2 cellular contexts compared by ENCODE assay signal in the genomic region with DNA sequence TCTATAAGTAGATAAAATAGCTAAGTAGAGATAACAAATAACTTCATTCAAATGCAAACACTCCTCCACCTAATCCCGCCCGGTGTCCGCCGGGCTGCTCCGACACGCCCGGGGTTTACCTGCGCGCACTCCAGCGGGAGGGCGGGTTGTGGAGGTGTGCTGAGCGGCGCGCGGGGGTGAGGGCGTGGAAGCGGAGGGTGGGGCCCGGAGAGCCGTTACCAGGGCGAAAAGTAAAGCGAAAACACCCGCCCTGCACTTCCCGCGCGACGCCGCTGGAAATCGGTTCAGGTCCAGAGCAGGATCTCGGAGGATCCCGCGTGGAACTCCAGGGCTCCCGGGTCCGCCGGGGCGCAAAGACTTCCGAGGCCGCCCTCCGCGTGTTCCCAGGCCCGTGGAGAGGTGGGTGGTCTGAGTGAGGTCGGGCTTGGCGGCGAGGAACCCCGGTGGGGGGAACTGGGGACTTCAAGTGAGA.
TF ChIP-seq lines count a peak whose summit lies in the region.

No MANE protein-coding gene starts in this region.

TF ChIP-seq in GM23338, 12 proteins besides CTCF, POLR2A, EP300 and RAD21 (continued from another document):
- TF ChIP-seq EZH2phosphoT487 (IDR thresholded peaks at IDR 0.05; ENCODE audit: unreplicated experiment) = peak; percentile 38
- peak; percentile 24 for TF ChIP-seq EZH2 (IDR thresholded peaks at IDR 0.05; ENCODE audit: low read depth, unreplicated experiment)

TF ChIP-seq in HepG2, 621 proteins besides CTCF, POLR2A, EP300 and RAD21 (continued from another document):
- TF ChIP-seq ZNF224 (CRISPR knock-in tag; IDR thresholded peaks at IDR 0.05) (no peak), GLI4 (CRISPR knock-in tag; IDR thresholded peaks at IDR 0.05; ENCODE audit: borderline replicate concordance) (no peak), SATB2 (CRISPR knock-in tag; IDR thresholded peaks at IDR 0.05) (no peak), AKAP8 (CRISPR knock-in tag; IDR thresholded peaks at IDR 0.05) (no peak), POGZ (CRISPR knock-in tag; IDR thresholded peaks at IDR 0.05) (no peak), NR2F6 (IDR thresholded peaks at IDR 0.05) (no peak), NR2F6 (CRISPR knock-in tag; IDR thresholded peaks at IDR 0.05) (no peak), GPN1 (CRISPR knock-in tag; IDR thresholded peaks at IDR 0.05; ENCODE audit: borderline replicate concordance) (no peak), RFXANK (CRISPR knock-in tag; IDR thresholded peaks at IDR 0.05) (no peak), EZH2 (conservative IDR thresholded peaks at IDR 0.05; ENCODE audit: low read depth, low read length) (peak; percentile 44; the same call in 1 of the 2 replicates), ATAD3A (CRISPR knock-in tag; IDR thresholded peaks at IDR 0.05) (no peak), GABPB1 (CRISPR knock-in tag; IDR thresholded peaks at IDR 0.05) (peak; percentile 8; the same call in 1 of the 2 replicates), EEA1 (CRISPR knock-in tag; IDR thresholded peaks at IDR 0.05; ENCODE audit: borderline replicate concordance) (no peak), ARNT2 (CRISPR knock-in tag; IDR thresholded peaks at IDR 0.05; ENCODE audit: low read depth) (no peak), ZNF598 (CRISPR knock-in tag; IDR thresholded peaks at IDR 0.05; ENCODE audit: borderline replicate concordance) (no peak), FOXM1 (CRISPR knock-in tag; IDR thresholded peaks at IDR 0.05) (no peak), NR2C2 (CRISPR knock-in tag; IDR thresholded peaks at IDR 0.05; ENCODE audit: borderline replicate concordance) (no peak)
- TF ChIP-seq, protein P1, sequence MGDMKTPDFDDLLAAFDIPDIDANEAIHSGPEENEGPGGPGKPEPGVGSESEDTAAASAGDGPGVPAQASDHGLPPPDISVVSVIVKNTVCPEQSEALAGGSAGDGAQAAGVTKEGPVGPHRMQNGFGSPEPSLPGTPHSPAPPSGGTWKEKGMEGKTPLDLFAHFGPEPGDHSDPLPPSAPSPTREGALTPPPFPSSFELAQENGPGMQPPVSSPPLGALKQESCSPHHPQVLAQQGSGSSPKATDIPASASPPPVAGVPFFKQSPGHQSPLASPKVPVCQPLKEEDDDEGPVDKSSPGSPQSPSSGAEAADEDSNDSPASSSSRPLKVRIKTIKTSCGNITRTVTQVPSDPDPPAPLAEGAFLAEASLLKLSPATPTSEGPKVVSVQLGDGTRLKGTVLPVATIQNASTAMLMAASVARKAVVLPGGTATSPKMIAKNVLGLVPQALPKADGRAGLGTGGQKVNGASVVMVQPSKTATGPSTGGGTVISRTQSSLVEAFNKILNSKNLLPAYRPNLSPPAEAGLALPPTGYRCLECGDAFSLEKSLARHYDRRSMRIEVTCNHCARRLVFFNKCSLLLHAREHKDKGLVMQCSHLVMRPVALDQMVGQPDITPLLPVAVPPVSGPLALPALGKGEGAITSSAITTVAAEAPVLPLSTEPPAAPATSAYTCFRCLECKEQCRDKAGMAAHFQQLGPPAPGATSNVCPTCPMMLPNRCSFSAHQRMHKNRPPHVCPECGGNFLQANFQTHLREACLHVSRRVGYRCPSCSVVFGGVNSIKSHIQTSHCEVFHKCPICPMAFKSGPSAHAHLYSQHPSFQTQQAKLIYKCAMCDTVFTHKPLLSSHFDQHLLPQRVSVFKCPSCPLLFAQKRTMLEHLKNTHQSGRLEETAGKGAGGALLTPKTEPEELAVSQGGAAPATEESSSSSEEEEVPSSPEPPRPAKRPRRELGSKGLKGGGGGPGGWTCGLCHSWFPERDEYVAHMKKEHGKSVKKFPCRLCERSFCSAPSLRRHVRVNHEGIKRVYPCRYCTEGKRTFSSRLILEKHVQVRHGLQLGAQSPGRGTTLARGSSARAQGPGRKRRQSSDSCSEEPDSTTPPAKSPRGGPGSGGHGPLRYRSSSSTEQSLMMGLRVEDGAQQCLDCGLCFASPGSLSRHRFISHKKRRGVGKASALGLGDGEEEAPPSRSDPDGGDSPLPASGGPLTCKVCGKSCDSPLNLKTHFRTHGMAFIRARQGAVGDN (CRISPR knock-in tag; IDR thresholded peaks at IDR 0.05) = peak; percentile 13; the same call in 1 of the 2 replicates
- TF ChIP-seq, protein P2, sequence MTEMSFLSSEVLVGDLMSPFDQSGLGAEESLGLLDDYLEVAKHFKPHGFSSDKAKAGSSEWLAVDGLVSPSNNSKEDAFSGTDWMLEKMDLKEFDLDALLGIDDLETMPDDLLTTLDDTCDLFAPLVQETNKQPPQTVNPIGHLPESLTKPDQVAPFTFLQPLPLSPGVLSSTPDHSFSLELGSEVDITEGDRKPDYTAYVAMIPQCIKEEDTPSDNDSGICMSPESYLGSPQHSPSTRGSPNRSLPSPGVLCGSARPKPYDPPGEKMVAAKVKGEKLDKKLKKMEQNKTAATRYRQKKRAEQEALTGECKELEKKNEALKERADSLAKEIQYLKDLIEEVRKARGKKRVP (CRISPR knock-in tag; IDR thresholded peaks at IDR 0.05) = no peak
- TF ChIP-seq, protein P3, sequence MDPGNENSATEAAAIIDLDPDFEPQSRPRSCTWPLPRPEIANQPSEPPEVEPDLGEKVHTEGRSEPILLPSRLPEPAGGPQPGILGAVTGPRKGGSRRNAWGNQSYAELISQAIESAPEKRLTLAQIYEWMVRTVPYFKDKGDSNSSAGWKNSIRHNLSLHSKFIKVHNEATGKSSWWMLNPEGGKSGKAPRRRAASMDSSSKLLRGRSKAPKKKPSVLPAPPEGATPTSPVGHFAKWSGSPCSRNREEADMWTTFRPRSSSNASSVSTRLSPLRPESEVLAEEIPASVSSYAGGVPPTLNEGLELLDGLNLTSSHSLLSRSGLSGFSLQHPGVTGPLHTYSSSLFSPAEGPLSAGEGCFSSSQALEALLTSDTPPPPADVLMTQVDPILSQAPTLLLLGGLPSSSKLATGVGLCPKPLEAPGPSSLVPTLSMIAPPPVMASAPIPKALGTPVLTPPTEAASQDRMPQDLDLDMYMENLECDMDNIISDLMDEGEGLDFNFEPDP (CRISPR knock-in tag; conservative IDR thresholded peaks at IDR 0.05) = no peak
- TF ChIP-seq, protein P4, sequence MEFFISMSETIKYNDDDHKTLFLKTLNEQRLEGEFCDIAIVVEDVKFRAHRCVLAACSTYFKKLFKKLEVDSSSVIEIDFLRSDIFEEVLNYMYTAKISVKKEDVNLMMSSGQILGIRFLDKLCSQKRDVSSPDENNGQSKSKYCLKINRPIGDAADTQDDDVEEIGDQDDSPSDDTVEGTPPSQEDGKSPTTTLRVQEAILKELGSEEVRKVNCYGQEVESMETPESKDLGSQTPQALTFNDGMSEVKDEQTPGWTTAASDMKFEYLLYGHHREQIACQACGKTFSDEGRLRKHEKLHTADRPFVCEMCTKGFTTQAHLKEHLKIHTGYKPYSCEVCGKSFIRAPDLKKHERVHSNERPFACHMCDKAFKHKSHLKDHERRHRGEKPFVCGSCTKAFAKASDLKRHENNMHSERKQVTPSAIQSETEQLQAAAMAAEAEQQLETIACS (CRISPR knock-in tag; IDR thresholded peaks at IDR 0.05) = no peak
- TF ChIP-seq, protein P5, sequence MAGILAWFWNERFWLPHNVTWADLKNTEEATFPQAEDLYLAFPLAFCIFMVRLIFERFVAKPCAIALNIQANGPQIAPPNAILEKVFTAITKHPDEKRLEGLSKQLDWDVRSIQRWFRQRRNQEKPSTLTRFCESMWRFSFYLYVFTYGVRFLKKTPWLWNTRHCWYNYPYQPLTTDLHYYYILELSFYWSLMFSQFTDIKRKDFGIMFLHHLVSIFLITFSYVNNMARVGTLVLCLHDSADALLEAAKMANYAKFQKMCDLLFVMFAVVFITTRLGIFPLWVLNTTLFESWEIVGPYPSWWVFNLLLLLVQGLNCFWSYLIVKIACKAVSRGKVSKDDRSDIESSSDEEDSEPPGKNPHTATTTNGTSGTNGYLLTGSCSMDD (CRISPR knock-in tag; IDR thresholded peaks at IDR 0.05) = no peak
- TF ChIP-seq, protein P6, sequence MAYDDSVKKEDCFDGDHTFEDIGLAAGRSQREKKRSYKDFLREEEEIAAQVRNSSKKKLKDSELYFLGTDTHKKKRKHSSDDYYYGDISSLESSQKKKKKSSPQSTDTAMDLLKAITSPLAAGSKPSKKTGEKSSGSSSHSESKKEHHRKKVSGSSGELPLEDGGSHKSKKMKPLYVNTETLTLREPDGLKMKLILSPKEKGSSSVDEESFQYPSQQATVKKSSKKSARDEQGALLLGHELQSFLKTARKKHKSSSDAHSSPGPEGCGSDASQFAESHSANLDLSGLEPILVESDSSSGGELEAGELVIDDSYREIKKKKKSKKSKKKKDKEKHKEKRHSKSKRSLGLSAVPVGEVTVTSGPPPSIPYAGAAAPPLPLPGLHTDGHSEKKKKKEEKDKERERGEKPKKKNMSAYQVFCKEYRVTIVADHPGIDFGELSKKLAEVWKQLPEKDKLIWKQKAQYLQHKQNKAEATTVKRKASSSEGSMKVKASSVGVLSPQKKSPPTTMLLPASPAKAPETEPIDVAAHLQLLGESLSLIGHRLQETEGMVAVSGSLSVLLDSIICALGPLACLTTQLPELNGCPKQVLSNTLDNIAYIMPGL (CRISPR knock-in tag; IDR thresholded peaks at IDR 0.05; ENCODE audit: borderline replicate concordance in 1 of 2, low read depth in 1 of 2) = no peak
- TF ChIP-seq, protein P7, sequence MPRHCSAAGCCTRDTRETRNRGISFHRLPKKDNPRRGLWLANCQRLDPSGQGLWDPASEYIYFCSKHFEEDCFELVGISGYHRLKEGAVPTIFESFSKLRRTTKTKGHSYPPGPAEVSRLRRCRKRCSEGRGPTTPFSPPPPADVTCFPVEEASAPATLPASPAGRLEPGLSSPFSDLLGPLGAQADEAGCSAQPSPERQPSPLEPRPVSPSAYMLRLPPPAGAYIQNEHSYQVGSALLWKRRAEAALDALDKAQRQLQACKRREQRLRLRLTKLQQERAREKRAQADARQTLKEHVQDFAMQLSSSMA (CRISPR knock-in tag; IDR thresholded peaks at IDR 0.05) = no peak
